In genomic region chr12:122974892-122975789, GRCh38 we compare ENCODE assay signal across 8 cellular contexts. TPM values are rescaled to one million over a fixed set of nuclear protein-coding genes. Genes with fewer than 3 reads are reported as not detected.
A peak's percentile ranks its signal among the peaks of the same experiment; 100 is the strongest.
DNase-seq lines count a peak whose midpoint lies in the region; ATAC-seq and FAIRE-seq lines count a peak whose summit lies in the region.

TSS of gene OGFOD2 (plus strand) at chr12:122975244. CDS start at chr12:122975252, 8 bp downstream.

- no peaks in the 10 kb centered on the region for H3K36me3 ChIP-seq in endocrine pancreas (ENCODE audit: control insufficient read depth, insufficient read depth, low read length)

- ATAC-seq in GM21381 (IDR thresholded peaks at IDR 0.05; ENCODE audit: unreplicated experiment), result peak; percentile 79

- DNase-seq in COR-L47 (lab: John Stamatoyannopoulos, UW) (peak; percentile 90), HTR-8/SVneo (ENCODE audit: insufficient read length, low spot score) (peak; percentile 92), NOMO-1 treated with DMSO at 0.1 percent for 48 hours (lab: John Stamatoyannopoulos, UW; ENCODE audit: unreplicated experiment) (peak; percentile 93), mesenteric fat pad (ENCODE audit: low spot score) (peak; percentile 97)
- DNase-seq in activated CD8-positive, alpha-beta memory T cell treated with anti-CD3 and anti-CD28 coated beads for 48 hours (ENCODE audit: low read depth in 2 of 3, low spot score in 2 of 3), result peak; percentile 78 to 82 (median 79)
- DNase-seq in stimulated activated CD8-positive, alpha-beta memory T cell treated with anti-CD3 and anti-CD28 coated beads, Interleukin-15, amount 100 ng/mL, for 1 hour (ENCODE audit: low read depth), result peak; percentile 86

- peak within 1 kb of the TSS; percentile 69 for H3K4me3 ChIP-seq in endocrine pancreas (ENCODE audit: control insufficient read depth, insufficient read depth, low read length)

- H3K4me1 ChIP-seq in endocrine pancreas (ENCODE audit: control insufficient read depth, insufficient read depth, low read length), result no peaks in the 10 kb centered on the region

- FAIRE-seq in HTR-8/SVneo (lab: Jason Lieb, UNC), result no peak

- no peaks in the 10 kb centered on the region for H3K9me3 ChIP-seq in endocrine pancreas (ENCODE audit: control insufficient read depth, low read length)

- H3K27me3 ChIP-seq in endocrine pancreas (ENCODE audit: control insufficient read depth, insufficient read depth, low read length), result no peaks in the 10 kb centered on the region

- H3K9ac ChIP-seq in endocrine pancreas (ENCODE audit: control insufficient read depth, insufficient read depth, low read length), result peak within 1 kb of the TSS; percentile 98

RNA-seq across cellular contexts. Expression of gene OGFOD2, which starts in this region (rescaled TPM):
- total RNA-seq in mesenteric fat pad, result 8.6 TPM

Comparison
In these comparisons a context has a peak if more than half of its experiments do, and no peak if none do; other contexts are left out.
1. Peak in every context shown above with its lines: DNase-seq, ATAC-seq and H3K4me3 ChIP-seq.